Comparison of ENCODE assay signal across 1 cellular context in the genomic region with DNA sequence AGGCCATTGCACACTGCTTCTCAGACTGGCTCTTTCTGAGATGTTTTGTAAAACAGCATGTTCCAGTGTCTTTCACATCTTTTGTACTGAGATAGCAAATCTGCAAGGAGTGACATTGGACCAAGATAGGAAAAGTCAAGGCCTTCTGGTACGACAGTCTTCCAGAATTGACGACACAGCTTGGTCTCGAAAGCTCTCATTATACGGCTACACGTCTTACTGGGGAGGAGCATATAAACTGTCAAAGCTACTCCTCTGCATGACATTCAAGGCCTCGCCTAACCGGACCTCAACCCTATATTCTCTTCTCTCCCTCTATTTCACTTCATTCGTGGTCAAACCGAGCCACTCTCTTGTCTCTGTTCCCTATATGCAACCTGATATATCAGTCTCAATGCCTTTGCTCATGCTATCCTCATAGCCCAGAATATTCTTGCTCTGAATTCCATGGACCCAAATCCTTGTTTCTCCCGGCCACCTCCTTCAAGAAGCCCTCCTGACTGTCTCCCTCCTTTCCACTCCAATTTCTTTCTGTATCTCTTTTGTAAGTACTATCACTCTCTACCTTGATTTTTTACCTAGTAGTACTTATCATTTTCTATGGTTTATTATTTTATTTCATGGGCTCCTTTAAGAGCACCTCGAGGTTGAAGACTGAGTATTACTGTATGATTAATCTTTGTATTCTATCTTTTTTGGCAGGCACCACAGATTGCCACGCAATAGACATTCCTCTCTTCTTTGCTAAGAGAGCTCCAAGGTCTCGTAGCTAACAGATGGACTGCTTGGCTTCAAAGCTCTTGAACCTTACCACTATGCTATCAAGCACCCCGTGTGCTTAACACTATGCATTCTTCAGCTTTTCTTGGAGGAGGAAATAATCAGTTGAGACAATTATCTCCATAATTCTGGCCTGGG.
TF ChIP-seq lines count a peak whose summit lies in the region.

No MANE protein-coding gene starts in this region.

TF ChIP-seq in GM12878, 131 proteins besides CTCF, POLR2A, EP300 and RAD21:
- TF ChIP-seq, protein P1, sequence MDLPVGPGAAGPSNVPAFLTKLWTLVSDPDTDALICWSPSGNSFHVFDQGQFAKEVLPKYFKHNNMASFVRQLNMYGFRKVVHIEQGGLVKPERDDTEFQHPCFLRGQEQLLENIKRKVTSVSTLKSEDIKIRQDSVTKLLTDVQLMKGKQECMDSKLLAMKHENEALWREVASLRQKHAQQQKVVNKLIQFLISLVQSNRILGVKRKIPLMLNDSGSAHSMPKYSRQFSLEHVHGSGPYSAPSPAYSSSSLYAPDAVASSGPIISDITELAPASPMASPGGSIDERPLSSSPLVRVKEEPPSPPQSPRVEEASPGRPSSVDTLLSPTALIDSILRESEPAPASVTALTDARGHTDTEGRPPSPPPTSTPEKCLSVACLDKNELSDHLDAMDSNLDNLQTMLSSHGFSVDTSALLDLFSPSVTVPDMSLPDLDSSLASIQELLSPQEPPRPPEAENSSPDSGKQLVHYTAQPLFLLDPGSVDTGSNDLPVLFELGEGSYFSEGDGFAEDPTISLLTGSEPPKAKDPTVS (IDR thresholded peaks at IDR 0.05; ENCODE audit: low read depth, low read length) = no peak
- TF ChIP-seq, protein P2, sequence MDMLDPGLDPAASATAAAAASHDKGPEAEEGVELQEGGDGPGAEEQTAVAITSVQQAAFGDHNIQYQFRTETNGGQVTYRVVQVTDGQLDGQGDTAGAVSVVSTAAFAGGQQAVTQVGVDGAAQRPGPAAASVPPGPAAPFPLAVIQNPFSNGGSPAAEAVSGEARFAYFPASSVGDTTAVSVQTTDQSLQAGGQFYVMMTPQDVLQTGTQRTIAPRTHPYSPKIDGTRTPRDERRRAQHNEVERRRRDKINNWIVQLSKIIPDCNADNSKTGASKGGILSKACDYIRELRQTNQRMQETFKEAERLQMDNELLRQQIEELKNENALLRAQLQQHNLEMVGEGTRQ (IDR thresholded peaks at IDR 0.05; ENCODE audit: borderline replicate concordance, low read depth, low read length) = no peak
- TF ChIP-seq GABPA (IDR thresholded peaks at IDR 0.05; ENCODE audit: low read depth) (no peak), EZH2 (IDR thresholded peaks at IDR 0.05; ENCODE audit: borderline replicate concordance, control insufficient read depth, low read depth, low read length) (no peak), ZBTB40 (IDR thresholded peaks at IDR 0.05; ENCODE audit: borderline replicate concordance) (no peak), RELA (IDR thresholded peaks at IDR 0.05; ENCODE audit: borderline replicate concordance, partially characterized antibody) (no peak), CREM (IDR thresholded peaks at IDR 0.05; ENCODE audit: low read depth) (no peak), HDAC6 (IDR thresholded peaks at IDR 0.05; ENCODE audit: unreplicated experiment) (no peak), REST (IDR thresholded peaks at IDR 0.05; ENCODE audit: low read depth, low read length) (no peak), STAT1 (conservative IDR thresholded peaks at IDR 0.05) (no peak), NRF1 (conservative IDR thresholded peaks at IDR 0.05; ENCODE audit: low read depth, low read length) (no peak), ZBTB11 (CRISPR knock-in tag; IDR thresholded peaks at IDR 0.05) (no peak), NBN (IDR thresholded peaks at IDR 0.05) (no peak), ZBED1 (IDR thresholded peaks at IDR 0.05; ENCODE audit: borderline replicate concordance) (no peak), WRNIP1 (IDR thresholded peaks at IDR 0.05; ENCODE audit: borderline replicate concordance, low read depth, low read length) (no peak), CHD2 (IDR thresholded peaks at IDR 0.05; ENCODE audit: borderline replicate concordance, low read depth, low read length) (no peak), SMAD1 (IDR thresholded peaks at IDR 0.05; ENCODE audit: low read depth, partially characterized antibody) (no peak), SREBF1 (IDR thresholded peaks at IDR 0.05; ENCODE audit: low read length) (no peak), POLR2AphosphoS5 (IDR thresholded peaks at IDR 0.05; ENCODE audit: low read length) (no peak)
- TF ChIP-seq, protein P3, sequence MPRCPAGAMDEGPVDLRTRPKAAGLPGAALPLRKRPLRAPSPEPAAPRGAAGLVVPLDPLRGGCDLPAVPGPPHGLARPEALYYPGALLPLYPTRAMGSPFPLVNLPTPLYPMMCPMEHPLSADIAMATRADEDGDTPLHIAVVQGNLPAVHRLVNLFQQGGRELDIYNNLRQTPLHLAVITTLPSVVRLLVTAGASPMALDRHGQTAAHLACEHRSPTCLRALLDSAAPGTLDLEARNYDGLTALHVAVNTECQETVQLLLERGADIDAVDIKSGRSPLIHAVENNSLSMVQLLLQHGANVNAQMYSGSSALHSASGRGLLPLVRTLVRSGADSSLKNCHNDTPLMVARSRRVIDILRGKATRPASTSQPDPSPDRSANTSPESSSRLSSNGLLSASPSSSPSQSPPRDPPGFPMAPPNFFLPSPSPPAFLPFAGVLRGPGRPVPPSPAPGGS (IDR thresholded peaks at IDR 0.05; ENCODE audit: borderline replicate concordance, insufficient read depth, low read depth, low read length, poor library complexity, severe bottlenecking) = no peak
